Comparison of ENCODE assay signal across 1 cellular context in the genomic region with DNA sequence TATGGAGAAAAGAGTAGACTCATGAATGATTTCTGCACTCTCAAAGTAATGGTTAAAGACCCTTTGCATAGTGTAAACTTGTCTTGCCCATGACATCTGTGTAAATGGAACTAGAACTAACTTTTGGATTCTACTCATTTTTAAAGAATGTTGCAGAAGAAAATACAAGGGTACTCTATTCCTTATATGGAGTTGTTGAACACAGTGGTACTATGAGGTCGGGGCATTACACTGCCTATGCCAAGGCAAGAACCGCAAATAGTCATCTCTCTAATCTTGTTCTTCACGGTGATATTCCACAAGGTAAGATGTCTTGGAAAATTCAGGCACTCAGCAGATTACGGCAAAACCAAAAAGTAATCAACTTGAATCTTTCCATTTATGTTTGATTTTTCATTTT.
TF ChIP-seq lines count a peak whose summit lies in the region.

No MANE protein-coding gene starts in this region.

TF ChIP-seq in HEK293T, 16 proteins besides CTCF, POLR2A, EP300 and RAD21 (continued from another document):
- TF ChIP-seq PKNOX1 (IDR thresholded peaks at IDR 0.05) (no peak), ZNF384 (IDR thresholded peaks at IDR 0.05) (no peak), NFRKB (IDR thresholded peaks at IDR 0.05) (no peak), CTBP1 (IDR thresholded peaks at IDR 0.05; ENCODE audit: borderline replicate concordance) (no peak), FOXK2 (IDR thresholded peaks at IDR 0.05) (no peak), FOXM1 (IDR thresholded peaks at IDR 0.05; ENCODE audit: borderline replicate concordance) (no peak), ARNT (IDR thresholded peaks at IDR 0.05) (no peak), FOXA1 (IDR thresholded peaks at IDR 0.05) (no peak), TARDBP (IDR thresholded peaks at IDR 0.05) (no peak)
